30 cellular contexts compared by ENCODE assay signal in the genomic region with DNA sequence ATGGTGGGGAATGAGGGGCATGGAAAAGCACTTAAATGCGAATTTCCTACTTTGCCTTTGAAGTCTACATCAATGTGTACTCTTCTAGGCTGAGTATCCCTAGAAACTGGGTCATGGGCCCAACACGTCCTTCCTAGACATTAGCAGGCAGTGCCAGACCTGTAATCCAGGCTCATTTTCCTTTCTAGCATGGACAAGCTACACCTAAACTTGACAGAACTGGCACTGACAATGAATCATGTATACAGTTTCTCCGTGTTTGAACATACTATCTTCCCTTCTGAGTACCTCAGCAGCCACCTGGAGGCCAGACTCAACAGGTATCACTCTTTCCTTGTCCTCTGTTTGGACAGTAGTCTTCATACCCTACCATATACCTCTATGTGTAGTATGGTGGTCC. TPM values are rescaled to one million over a fixed set of nuclear protein-coding genes. Genes with fewer than 3 reads are reported as not detected.
"Had no signal": no experiment of that assay in that cellular context is flagged by ENCODE, and none has a peak within 500 bp of the region (broad histone marks: within the 10 kb centered on the region; RNA-seq: fewer than 3 reads in every experiment).

No MANE protein-coding gene starts in this region.

- H3K27ac Mint-ChIP-seq: T-helper 2 cell treated with Interferon-gamma antibody and Interleukin-4, amounts not matched to agents 5 μg/mL and 100 μg/mL, for 36 hours; type B pancreatic cell had no signal

- H3K27me3 Mint-ChIP-seq: activated naive CD8-positive, alpha-beta T cell treated with anti-CD3 and anti-CD28 coated beads, Interleukin-2, amount 50 U/mL, for 24 hours; dendritic cell treated with granulocyte-macrophage colony-stimulating factor and Interleukin-4, amounts not matched to agents 40 ng/mL and 50 ng/mL, for 4 days; stimulated activated naive B cell treated with anti-CD40 and anti-IgM and Interleukin-4, amounts not matched to agents 10 μg/mL and 1 μg/mL and 100 μg/mL, for 72 hours had no signal

- H3K4me1 Mint-ChIP-seq: immature natural killer cell had no signal

- FAIRE-seq: endometrium, small intestine had no signal

- H3K4me3 Mint-ChIP-seq: activated naive CD8-positive, alpha-beta T cell treated with anti-CD3 and anti-CD28 coated beads, Interleukin-2, amount 50 U/mL, for 24 hours; activated T-cell treated with anti-CD3 and anti-CD28 coated beads, Interleukin-2, amount 50 U/mL, for 4 hours; dendritic cell treated with granulocyte-macrophage colony-stimulating factor and Interleukin-4, amounts not matched to agents 40 ng/mL and 50 ng/mL, for 4 days; immature natural killer cell; natural killer cell; stimulated activated naive B cell treated with anti-CD40 and anti-IgM and Interleukin-4, amounts not matched to agents 10 μg/mL and 1 μg/mL and 100 μg/mL, for 72 hours; T-helper 2 cell treated with Interferon-gamma antibody and Interleukin-4, amounts not matched to agents 5 μg/mL and 100 μg/mL, for 36 hours; type B pancreatic cell had no signal

- H3K36me3 Mint-ChIP-seq: type B pancreatic cell had no signal

- ATAC-seq: activated CD4-positive, CD25-positive, alpha-beta regulatory T cell treated with anti-CD3 and anti-CD28 coated beads, Interleukin-2, amount 50 U/mL, for 24 hours; activated naive CD8-positive, alpha-beta T cell treated with anti-CD3 and anti-CD28 coated beads, Interleukin-2, amount 50 U/mL, for 24 hours; activated T-cell treated with anti-CD3 and anti-CD28 coated beads, Interleukin-2, amount 50 U/mL, for 4 hours; body of pancreas; left lung; natural killer cell; sciatic nerve; SK-N-SH treated with all-trans-retinoic acid at 6 μM for 48 hours; stimulated activated naive B cell treated with anti-CD40 and anti-IgM and Interleukin-4, amounts not matched to agents 10 μg/mL and 1 μg/mL and 100 μg/mL, for 72 hours had no signal

- H3K9me3 Mint-ChIP-seq: activated naive CD8-positive, alpha-beta T cell treated with anti-CD3 and anti-CD28 coated beads, Interleukin-2, amount 50 U/mL, for 24 hours; activated T-cell treated with anti-CD3 and anti-CD28 coated beads, Interleukin-2, amount 50 U/mL, for 4 hours; dendritic cell treated with granulocyte-macrophage colony-stimulating factor and Interleukin-4, amounts not matched to agents 40 ng/mL and 50 ng/mL, for 4 days; immature natural killer cell; natural killer cell; stimulated activated naive B cell treated with anti-CD40 and anti-IgM and Interleukin-4, amounts not matched to agents 10 μg/mL and 1 μg/mL and 100 μg/mL, for 72 hours; T-helper 2 cell treated with Interferon-gamma antibody and Interleukin-4, amounts not matched to agents 5 μg/mL and 100 μg/mL, for 36 hours; type B pancreatic cell had no signal

- H3K9me3 ChIP-seq: body of pancreas, left lung, thoracic aorta, vagina had no signal

- H3K27me3 ChIP-seq: body of pancreas, left lung, vagina had no signal

- H3K27ac ChIP-seq: body of pancreas, hepatocyte, left lung, thoracic aorta, vagina, VCaP had no signal

- H3K4me2 ChIP-seq: hepatocyte had no signal

- H3K36me3 ChIP-seq: thoracic aorta, vagina had no signal

- H3K4me3 ChIP-seq: body of pancreas, hepatocyte, left lung, thoracic aorta, vagina had no signal

- H3K4me1 ChIP-seq: body of pancreas, vagina had no signal

- DNase-seq: activated gamma-delta T cell treated with Interleukin-2 at 50 U/mL for 16 hours; activated naive CD8-positive, alpha-beta T cell treated with anti-CD3 and anti-CD28 coated beads, Interleukin-2, amount 50 U/mL, for 24 hours; activated T-cell treated with anti-CD3 and anti-CD28 coated beads, Interleukin-2, amount 50 U/mL, for 4 hours; body of pancreas; effector CD4-positive, alpha-beta T cell; erythroblast; foreskin melanocyte; glutamatergic neuron; immature natural killer cell; kidney glomerular epithelial cell; left lung; midbrain; natural killer cell; small intestine; stimulated activated CD4-positive, alpha-beta T cell treated with anti-CD3 and anti-CD28 coated beads, Interleukin-2, amount 100 ng/mL, for 24 hours; stimulated activated naive B cell treated with anti-CD40 and anti-IgM and Interleukin-4, amounts not matched to agents 10 μg/mL and 1 μg/mL and 100 μg/mL, for 72 hours had no signal

RNA-seq across cellular contexts. Expression of a gene that starts 25.8 kb away (rescaled TPM):
- total RNA-seq: osteoblast had no signal
- polyA plus RNA-seq: hepatocyte had no signal

RNA-seq across cellular contexts. Expression of a gene that starts 26.1 kb away (rescaled TPM):
- total RNA-seq: renal cortical epithelial cell had no signal
- polyA plus RNA-seq: hepatocyte had no signal

RNA-seq across cellular contexts. Expression of a gene that starts 50.2 kb away (rescaled TPM):
- total RNA-seq: body of pancreas, cardiac septum, hepatocyte, osteoblast, sciatic nerve, thoracic aorta had no signal
- polyA plus RNA-seq: hepatocyte had no signal
